Comparison of ENCODE assay signal across 21 cellular contexts in the genomic region with DNA sequence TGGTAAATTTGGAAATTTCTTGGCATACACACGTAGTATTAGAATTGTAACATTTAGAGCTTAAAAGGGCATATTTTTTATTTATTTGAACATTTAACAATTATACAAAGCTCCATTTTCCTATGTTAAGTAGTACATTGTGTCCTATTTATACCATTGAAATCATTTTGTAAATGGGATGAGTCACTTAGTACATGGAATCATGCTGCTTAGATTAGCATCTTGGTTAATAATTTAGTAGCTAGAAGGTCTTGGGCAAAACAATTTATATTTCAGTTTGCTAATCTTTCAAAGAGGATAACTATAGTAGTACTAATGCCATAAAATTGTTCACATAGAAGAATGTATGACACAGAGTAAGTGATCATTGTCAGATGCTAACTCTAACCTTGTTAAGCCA.
"Had no signal": no experiment of that assay in that cellular context is flagged by ENCODE, and none has a peak within 500 bp of the region (broad histone marks: within the 10 kb centered on the region; RNA-seq: fewer than 3 reads in every experiment).

No MANE protein-coding gene starts in this region.

- H3K27me3 Mint-ChIP-seq: memory B cell, naive B cell, type B pancreatic cell had no signal

- ATAC-seq: left cardiac atrium, lower lobe of right lung, psoas muscle had no signal

- H3K4me1 Mint-ChIP-seq: endodermal cell, immature natural killer cell, memory B cell, naive B cell, nephron progenitor cell had no signal

- H3K4me3 Mint-ChIP-seq: endodermal cell, immature natural killer cell, memory B cell, naive B cell, nephron progenitor cell, type B pancreatic cell had no signal

- H3K36me3 Mint-ChIP-seq: memory B cell, naive B cell had no signal

- DNase-seq: effector CD4-positive, alpha-beta T cell; endodermal cell; erythroblast; foreskin fibroblast; immature natural killer cell; kidney; left cardiac atrium; left ventricle myocardium inferior; lower lobe of right lung; midbrain; naive B cell; nephron progenitor cell; psoas muscle; sigmoid colon; small intestine; stimulated activated CD4-positive, alpha-beta T cell treated with anti-CD3 and anti-CD28 coated beads, Interleukin-12 subunit alpha, Interleukin-12 subunit beta, amount 100 ng/mL, for 4 hours; stimulated activated CD4-positive, alpha-beta T cell treated with anti-CD3 and anti-CD28 coated beads, Interleukin-2, amount 100 ng/mL, for 48 hours; stimulated activated naive CD4-positive, alpha-beta T cell treated with Interleukin-2 at 50 U/mL for 16 hours; thyroid gland had no signal

- H3K27ac Mint-ChIP-seq: endodermal cell, immature natural killer cell, memory B cell, naive B cell, nephron progenitor cell, type B pancreatic cell had no signal
